Comparison of ENCODE assay signal across 1 cellular context in the genomic region with DNA sequence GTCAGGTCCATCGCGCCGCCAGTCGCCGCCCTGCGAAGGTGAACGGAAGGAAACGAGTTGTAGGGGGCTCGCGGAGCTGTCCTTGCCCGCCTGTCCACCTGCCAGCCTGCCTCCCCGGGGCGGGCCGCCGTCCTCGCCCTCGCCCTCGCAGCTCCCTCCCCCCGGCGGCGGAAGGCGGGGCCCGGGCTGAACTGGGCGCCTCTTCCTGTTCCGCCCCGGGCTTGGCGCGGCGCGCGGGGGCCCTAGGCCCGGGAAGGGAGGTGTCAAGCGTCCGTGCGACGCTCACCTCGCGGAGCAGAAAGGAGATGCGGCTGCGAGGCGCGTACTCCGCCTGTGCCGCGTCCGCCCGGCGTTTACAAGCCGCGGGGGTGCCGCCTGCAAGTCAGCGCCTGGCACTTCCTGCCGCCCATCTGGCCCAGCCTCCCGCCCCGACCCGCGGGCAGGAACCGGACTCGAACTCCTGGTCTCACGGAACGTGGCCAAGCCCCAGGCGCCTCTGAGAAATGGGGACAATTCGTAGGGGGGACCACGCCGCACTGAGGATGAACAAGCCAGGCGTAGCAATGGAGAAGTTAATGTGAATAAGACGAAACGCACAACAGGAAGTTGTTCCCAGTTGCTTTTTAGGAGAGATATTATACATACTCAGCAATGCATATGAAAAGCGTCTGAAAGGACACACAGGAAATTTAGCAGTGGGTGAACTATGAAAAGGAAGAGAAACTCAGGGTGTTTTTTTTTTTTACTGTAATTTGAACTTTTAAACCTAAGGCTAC.
A peak's percentile ranks its signal among the peaks of the same experiment; 100 is the strongest.
TF ChIP-seq lines count a peak whose summit lies in the region.

TSS of gene CNPPD1 (minus strand) at position 108 of the 776 bp plus-strand sequence. CDS start at position 11, 97 bp downstream.

TF ChIP-seq in GM12878, 131 proteins besides CTCF, POLR2A, EP300 and RAD21 (continued from another document and continues in another):
- peak; percentile 84 for TF ChIP-seq MAX (IDR thresholded peaks at IDR 0.05; ENCODE audit: low read depth, low read length)
- TF ChIP-seq SIN3A (IDR thresholded peaks at IDR 0.05; ENCODE audit: low read depth, low read length) = no peak; the same call in 1 of the 2 replicates
- TF ChIP-seq FOXK2 (IDR thresholded peaks at IDR 0.05) = peak; percentile 47; the same call in 1 of the 2 replicates
- TF ChIP-seq DPF2 (IDR thresholded peaks at IDR 0.05) = peak; percentile 71
- TF ChIP-seq ATF7 (IDR thresholded peaks at IDR 0.05; ENCODE audit: low read depth) = no peak
- no peak for TF ChIP-seq ZBED1 (IDR thresholded peaks at IDR 0.05; ENCODE audit: borderline replicate concordance)
- TF ChIP-seq EGR1 (IDR thresholded peaks at IDR 0.05; ENCODE audit: borderline replicate concordance in 1 of 2, low read depth in 2 of 2, low read length in 2 of 2) = no peak
- TF ChIP-seq CEBPB (IDR thresholded peaks at IDR 0.05; ENCODE audit: borderline replicate concordance in 1 of 2, low read depth in 2 of 2, low read length in 2 of 2) = no peak
- TF ChIP-seq ASH2L (IDR thresholded peaks at IDR 0.05; ENCODE audit: borderline replicate concordance, low read depth) = no peak
- no peak for TF ChIP-seq CUX1 (IDR thresholded peaks at IDR 0.05; ENCODE audit: insufficient replicate concordance, low read depth, low read length)
- peak; percentile 72 for TF ChIP-seq NR2F1 (conservative IDR thresholded peaks at IDR 0.05)
- TF ChIP-seq SUZ12 (IDR thresholded peaks at IDR 0.05; ENCODE audit: unreplicated experiment) = no peak
- TF ChIP-seq TAF1 (IDR thresholded peaks at IDR 0.05; ENCODE audit: borderline replicate concordance, low read depth, low read length) = peak; percentile 81
- no peak for TF ChIP-seq ESRRA (IDR thresholded peaks at IDR 0.05; ENCODE audit: low read length)
- TF ChIP-seq, protein P1, sequence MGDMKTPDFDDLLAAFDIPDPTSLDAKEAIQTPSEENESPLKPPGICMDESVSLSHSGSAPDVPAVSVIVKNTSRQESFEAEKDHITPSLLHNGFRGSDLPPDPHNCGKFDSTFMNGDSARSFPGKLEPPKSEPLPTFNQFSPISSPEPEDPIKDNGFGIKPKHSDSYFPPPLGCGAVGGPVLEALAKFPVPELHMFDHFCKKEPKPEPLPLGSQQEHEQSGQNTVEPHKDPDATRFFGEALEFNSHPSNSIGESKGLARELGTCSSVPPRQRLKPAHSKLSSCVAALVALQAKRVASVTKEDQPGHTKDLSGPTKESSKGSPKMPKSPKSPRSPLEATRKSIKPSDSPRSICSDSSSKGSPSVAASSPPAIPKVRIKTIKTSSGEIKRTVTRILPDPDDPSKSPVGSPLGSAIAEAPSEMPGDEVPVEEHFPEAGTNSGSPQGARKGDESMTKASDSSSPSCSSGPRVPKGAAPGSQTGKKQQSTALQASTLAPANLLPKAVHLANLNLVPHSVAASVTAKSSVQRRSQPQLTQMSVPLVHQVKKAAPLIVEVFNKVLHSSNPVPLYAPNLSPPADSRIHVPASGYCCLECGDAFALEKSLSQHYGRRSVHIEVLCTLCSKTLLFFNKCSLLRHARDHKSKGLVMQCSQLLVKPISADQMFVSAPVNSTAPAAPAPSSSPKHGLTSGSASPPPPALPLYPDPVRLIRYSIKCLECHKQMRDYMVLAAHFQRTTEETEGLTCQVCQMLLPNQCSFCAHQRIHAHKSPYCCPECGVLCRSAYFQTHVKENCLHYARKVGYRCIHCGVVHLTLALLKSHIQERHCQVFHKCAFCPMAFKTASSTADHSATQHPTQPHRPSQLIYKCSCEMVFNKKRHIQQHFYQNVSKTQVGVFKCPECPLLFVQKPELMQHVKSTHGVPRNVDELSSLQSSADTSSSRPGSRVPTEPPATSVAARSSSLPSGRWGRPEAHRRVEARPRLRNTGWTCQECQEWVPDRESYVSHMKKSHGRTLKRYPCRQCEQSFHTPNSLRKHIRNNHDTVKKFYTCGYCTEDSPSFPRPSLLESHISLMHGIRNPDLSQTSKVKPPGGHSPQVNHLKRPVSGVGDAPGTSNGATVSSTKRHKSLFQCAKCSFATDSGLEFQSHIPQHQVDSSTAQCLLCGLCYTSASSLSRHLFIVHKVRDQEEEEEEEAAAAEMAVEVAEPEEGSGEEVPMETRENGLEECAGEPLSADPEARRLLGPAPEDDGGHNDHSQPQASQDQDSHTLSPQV (IDR thresholded peaks at IDR 0.05) = peak; percentile 17; the same call in 1 of the 2 replicates
- no peak for TF ChIP-seq YBX1 (IDR thresholded peaks at IDR 0.05)
- peak; percentile 43 for TF ChIP-seq SPI1 (IDR thresholded peaks at IDR 0.05; ENCODE audit: borderline replicate concordance, insufficient read depth, low read depth, low read length)
- no peak for TF ChIP-seq E2F8 (IDR thresholded peaks at IDR 0.05; ENCODE audit: low read depth, partially characterized antibody)
- TF ChIP-seq ZNF207 (IDR thresholded peaks at IDR 0.05; ENCODE audit: borderline replicate concordance) = no peak
- TF ChIP-seq, protein P2, sequence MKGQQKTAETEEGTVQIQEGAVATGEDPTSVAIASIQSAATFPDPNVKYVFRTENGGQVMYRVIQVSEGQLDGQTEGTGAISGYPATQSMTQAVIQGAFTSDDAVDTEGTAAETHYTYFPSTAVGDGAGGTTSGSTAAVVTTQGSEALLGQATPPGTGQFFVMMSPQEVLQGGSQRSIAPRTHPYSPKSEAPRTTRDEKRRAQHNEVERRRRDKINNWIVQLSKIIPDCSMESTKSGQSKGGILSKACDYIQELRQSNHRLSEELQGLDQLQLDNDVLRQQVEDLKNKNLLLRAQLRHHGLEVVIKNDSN (IDR thresholded peaks at IDR 0.05; ENCODE audit: borderline replicate concordance, extremely low read length, insufficient read depth, low read depth, low read length) = no peak
- no peak for TF ChIP-seq STAT1 (conservative IDR thresholded peaks at IDR 0.05)
- TF ChIP-seq FOS (IDR thresholded peaks at IDR 0.05; ENCODE audit: borderline replicate concordance, extremely low read depth, insufficient read length) = no peak
- TF ChIP-seq POU2F2 (IDR thresholded peaks at IDR 0.05; ENCODE audit: borderline replicate concordance, low read depth, low read length) = 0 out of 3 replicates have a peak, but pooled peaks have one; percentile 42
- TF ChIP-seq SMAD5 (IDR thresholded peaks at IDR 0.05; ENCODE audit: low read depth) = peak; percentile 85; the same call in 1 of the 2 replicates
- no peak for TF ChIP-seq JUNB (IDR thresholded peaks at IDR 0.05)
- TF ChIP-seq BMI1 (IDR thresholded peaks at IDR 0.05; ENCODE audit: borderline replicate concordance) = no peak
- TF ChIP-seq, protein P3, sequence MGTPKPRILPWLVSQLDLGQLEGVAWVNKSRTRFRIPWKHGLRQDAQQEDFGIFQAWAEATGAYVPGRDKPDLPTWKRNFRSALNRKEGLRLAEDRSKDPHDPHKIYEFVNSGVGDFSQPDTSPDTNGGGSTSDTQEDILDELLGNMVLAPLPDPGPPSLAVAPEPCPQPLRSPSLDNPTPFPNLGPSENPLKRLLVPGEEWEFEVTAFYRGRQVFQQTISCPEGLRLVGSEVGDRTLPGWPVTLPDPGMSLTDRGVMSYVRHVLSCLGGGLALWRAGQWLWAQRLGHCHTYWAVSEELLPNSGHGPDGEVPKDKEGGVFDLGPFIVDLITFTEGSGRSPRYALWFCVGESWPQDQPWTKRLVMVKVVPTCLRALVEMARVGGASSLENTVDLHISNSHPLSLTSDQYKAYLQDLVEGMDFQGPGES (IDR thresholded peaks at IDR 0.05) = no peak; the same call in 1 of the 2 replicates
- no peak for TF ChIP-seq BCL11A (IDR thresholded peaks at IDR 0.05; ENCODE audit: low read depth, low read length)
- TF ChIP-seq IRF4 (IDR thresholded peaks at IDR 0.05; ENCODE audit: low read depth, low read length) = no peak
- TF ChIP-seq SMARCA5 (IDR thresholded peaks at IDR 0.05) = 0 out of 2 replicates have a peak, but pooled peaks have one; percentile 60
- TF ChIP-seq BRCA1 (IDR thresholded peaks at IDR 0.05; ENCODE audit: low read depth, low read length) = no peak
- no peak for TF ChIP-seq CBX3 (IDR thresholded peaks at IDR 0.05; ENCODE audit: borderline replicate concordance, low read depth)
- peak; percentile 59 for TF ChIP-seq E4F1 (IDR thresholded peaks at IDR 0.05; ENCODE audit: borderline replicate concordance, partially characterized antibody)
- TF ChIP-seq IKZF2 (IDR thresholded peaks at IDR 0.05) = peak in 1 of 2 experiments; percentile 44; a peak in 2 of 4 replicates
- TF ChIP-seq KAT2A (conservative IDR thresholded peaks at IDR 0.05; ENCODE audit: control insufficient read depth, low read depth, low read length) = no peak
- 0 out of 2 replicates have a peak, but pooled peaks have one; percentile 14 for TF ChIP-seq RUNX3 (IDR thresholded peaks at IDR 0.05; ENCODE audit: low read length)
- TF ChIP-seq SUPT20H (IDR thresholded peaks at IDR 0.05; ENCODE audit: borderline replicate concordance, control insufficient read depth, low read depth, low read length) = no peak
- TF ChIP-seq, protein P4, sequence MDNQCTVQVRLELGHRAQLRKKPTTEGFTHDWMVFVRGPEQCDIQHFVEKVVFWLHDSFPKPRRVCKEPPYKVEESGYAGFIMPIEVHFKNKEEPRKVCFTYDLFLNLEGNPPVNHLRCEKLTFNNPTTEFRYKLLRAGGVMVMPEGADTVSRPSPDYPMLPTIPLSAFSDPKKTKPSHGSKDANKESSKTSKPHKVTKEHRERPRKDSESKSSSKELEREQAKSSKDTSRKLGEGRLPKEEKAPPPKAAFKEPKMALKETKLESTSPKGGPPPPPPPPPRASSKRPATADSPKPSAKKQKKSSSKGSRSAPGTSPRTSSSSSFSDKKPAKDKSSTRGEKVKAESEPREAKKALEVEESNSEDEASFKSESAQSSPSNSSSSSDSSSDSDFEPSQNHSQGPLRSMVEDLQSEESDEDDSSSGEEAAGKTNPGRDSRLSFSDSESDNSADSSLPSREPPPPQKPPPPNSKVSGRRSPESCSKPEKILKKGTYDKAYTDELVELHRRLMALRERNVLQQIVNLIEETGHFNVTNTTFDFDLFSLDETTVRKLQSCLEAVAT (IDR thresholded peaks at IDR 0.05) = no peak
- TF ChIP-seq HDGF (IDR thresholded peaks at IDR 0.05) = no peak
- peak; percentile 79; the same call in 1 of the 2 replicates for TF ChIP-seq POLR2AphosphoS5 (IDR thresholded peaks at IDR 0.05; ENCODE audit: low read length)
